Comparison of ENCODE assay signal across 1 cellular context in genomic region chr11:12248330-12248729, GRCh38.
TF ChIP-seq lines count a peak whose summit lies in the region.

No MANE protein-coding gene starts in this region.

TF ChIP-seq in HepG2, 621 proteins besides CTCF, POLR2A, EP300 and RAD21 (continued from another document and continues in another):
- TF ChIP-seq ZXDC (CRISPR knock-in tag; IDR thresholded peaks at IDR 0.05) (no peak), POLR2AphosphoS2 (IDR thresholded peaks at IDR 0.05; ENCODE audit: low read depth, low read length) (no peak), ZGPAT (CRISPR knock-in tag; IDR thresholded peaks at IDR 0.05) (no peak), ZFP36L2 (CRISPR knock-in tag; IDR thresholded peaks at IDR 0.05) (no peak), ZFP90 (CRISPR knock-in tag; IDR thresholded peaks at IDR 0.05; ENCODE audit: borderline replicate concordance) (0 out of 2 replicates have a peak, but pooled peaks have one; percentile 37), ZNF501 (CRISPR knock-in tag; IDR thresholded peaks at IDR 0.05) (no peak), ZNF549 (CRISPR knock-in tag; IDR thresholded peaks at IDR 0.05) (no peak), AHDC1 (CRISPR knock-in tag; IDR thresholded peaks at IDR 0.05; ENCODE audit: borderline replicate concordance) (no peak), ZNF639 (CRISPR knock-in tag; conservative IDR thresholded peaks at IDR 0.05) (no peak), ZNF674 (CRISPR knock-in tag; IDR thresholded peaks at IDR 0.05; ENCODE audit: low read depth) (no peak), FOSL1 (CRISPR knock-in tag; IDR thresholded peaks at IDR 0.05; ENCODE audit: borderline replicate concordance) (no peak), ARNT2 (CRISPR knock-in tag; IDR thresholded peaks at IDR 0.05; ENCODE audit: low read depth) (no peak), ZSCAN21 (CRISPR knock-in tag; IDR thresholded peaks at IDR 0.05; ENCODE audit: borderline replicate concordance) (no peak), NFYC (CRISPR knock-in tag; IDR thresholded peaks at IDR 0.05) (no peak), KDM6A (CRISPR knock-in tag; IDR thresholded peaks at IDR 0.05; ENCODE audit: low read depth) (no peak), RORA (CRISPR knock-in tag; IDR thresholded peaks at IDR 0.05) (no peak), PITX1 (CRISPR knock-in tag; IDR thresholded peaks at IDR 0.05) (no peak), CHD2 (IDR thresholded peaks at IDR 0.05; ENCODE audit: low read depth, low read length) (no peak), DDIT3 (CRISPR knock-in tag; IDR thresholded peaks at IDR 0.05) (no peak), JDP2 (CRISPR knock-in tag; IDR thresholded peaks at IDR 0.05; ENCODE audit: borderline replicate concordance) (no peak), ZNF616 (CRISPR knock-in tag; IDR thresholded peaks at IDR 0.05; ENCODE audit: low read depth) (no peak), IRF9 (CRISPR knock-in tag; IDR thresholded peaks at IDR 0.05; ENCODE audit: borderline replicate concordance) (no peak), NR2F1 (CRISPR knock-in tag; IDR thresholded peaks at IDR 0.05) (no peak), PCBP2 (optimal IDR thresholded peaks at IDR 0.05; ENCODE audit: low read depth, low read length, poor library complexity, severe bottlenecking) (no peak), ATRX (CRISPR knock-in tag; IDR thresholded peaks at IDR 0.05; ENCODE audit: borderline replicate concordance) (no peak), ISX (CRISPR knock-in tag; conservative IDR thresholded peaks at IDR 0.05) (no peak), SMAD3 (CRISPR knock-in tag; IDR thresholded peaks at IDR 0.05) (no peak), RARA (CRISPR knock-in tag; IDR thresholded peaks at IDR 0.05) (peak; percentile 27; the same call in 1 of the 2 replicates), ZNF44 (CRISPR knock-in tag; IDR thresholded peaks at IDR 0.05) (no peak), ELK4 (CRISPR knock-in tag; IDR thresholded peaks at IDR 0.05; ENCODE audit: borderline replicate concordance) (no peak), ATF2 (CRISPR knock-in tag; IDR thresholded peaks at IDR 0.05) (0 out of 2 replicates have a peak, but pooled peaks have one; percentile 18), FOXK1 (CRISPR knock-in tag; IDR thresholded peaks at IDR 0.05; ENCODE audit: borderline replicate concordance, low read depth) (no peak), FOXA3 (CRISPR knock-in tag; IDR thresholded peaks at IDR 0.05) (0 out of 2 replicates have a peak, but pooled peaks have one; percentile 12), NONO (IDR thresholded peaks at IDR 0.05) (no peak), NONO (CRISPR knock-in tag; conservative IDR thresholded peaks at IDR 0.05) (no peak; the same call in 1 of the 2 replicates), PAXIP1 (CRISPR knock-in tag; conservative IDR thresholded peaks at IDR 0.05) (0 out of 2 replicates have a peak, but pooled peaks have one; percentile 34), MEIS2 (CRISPR knock-in tag; IDR thresholded peaks at IDR 0.05) (no peak), SYNCRIP (IDR thresholded peaks at IDR 0.05; ENCODE audit: insufficient read depth, low read depth, low read length) (no peak), RCOR2 (CRISPR knock-in tag; IDR thresholded peaks at IDR 0.05) (no peak), REPIN1 (CRISPR knock-in tag; IDR thresholded peaks at IDR 0.05; ENCODE audit: borderline replicate concordance, low read depth) (no peak), MXD3 (CRISPR knock-in tag; IDR thresholded peaks at IDR 0.05) (no peak), ETV5 (CRISPR knock-in tag; IDR thresholded peaks at IDR 0.05; ENCODE audit: borderline replicate concordance) (no peak), KLF11 (CRISPR knock-in tag; IDR thresholded peaks at IDR 0.05) (no peak), ZNF83 (CRISPR knock-in tag; IDR thresholded peaks at IDR 0.05; ENCODE audit: borderline replicate concordance) (no peak), MAF1 (CRISPR knock-in tag; IDR thresholded peaks at IDR 0.05; ENCODE audit: borderline replicate concordance) (no peak)
